1 cellular context compared by ENCODE assay signal in the genomic region with DNA sequence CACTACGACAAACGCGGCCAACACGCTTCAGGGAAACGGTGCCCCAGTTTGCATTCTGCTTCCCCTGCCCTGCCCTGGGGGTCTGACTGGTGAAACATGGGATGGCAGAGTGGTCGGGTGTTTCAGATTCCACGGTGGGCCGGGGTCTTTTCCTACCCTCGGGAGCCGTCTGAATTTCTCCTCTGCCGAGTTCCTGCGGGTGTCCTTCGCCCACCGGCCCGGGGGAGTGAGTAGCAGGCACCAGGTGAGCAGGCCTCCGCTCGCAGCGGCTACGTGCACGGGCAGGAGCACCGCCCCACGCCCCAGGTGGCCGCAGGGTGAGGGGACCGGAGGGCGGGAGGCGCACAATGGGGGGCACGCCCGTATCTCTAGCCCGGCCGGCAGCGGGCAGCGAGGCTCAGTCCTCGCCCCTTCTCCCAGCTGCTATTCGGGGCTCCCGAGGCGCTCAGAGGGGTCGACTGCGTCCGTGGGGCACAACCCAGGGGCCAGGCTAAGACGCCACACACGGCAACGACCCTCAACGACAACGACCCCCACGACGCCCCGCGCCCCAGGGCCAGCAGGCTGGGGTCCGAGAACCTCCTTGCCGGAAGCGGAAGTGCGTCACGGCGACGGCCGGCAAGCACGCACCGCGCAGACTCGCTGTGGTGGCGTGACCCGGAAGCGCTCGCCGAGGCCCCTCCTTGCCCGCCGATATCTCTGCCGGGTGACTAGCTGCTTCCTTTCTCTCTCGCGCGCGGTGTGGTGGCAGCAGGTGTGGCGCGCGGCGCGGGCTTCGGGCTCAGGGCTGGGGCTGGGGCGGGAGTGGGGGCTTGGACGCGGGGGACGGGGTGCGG.
TF ChIP-seq lines count a peak whose summit lies in the region.

A gene (plus strand): TSS at position 721 of the 836 bp plus-strand sequence. CDS start 236 bp downstream, outside the sequence.

TF ChIP-seq in HEK293, 187 proteins besides CTCF, POLR2A, EP300 and RAD21 (continued from another document and continues in another):
- TF ChIP-seq ZNF157 (tag by site-specific recombination; IDR thresholded peaks at IDR 0.05) = no peak
- TF ChIP-seq EGR2 (tag by site-specific recombination; IDR thresholded peaks at IDR 0.05; ENCODE audit: low read depth) = no peak; the same call in 1 of the 2 replicates
- TF ChIP-seq ZNF76 (tag by site-specific recombination; IDR thresholded peaks at IDR 0.05; ENCODE audit: borderline replicate concordance, low read depth) = peak; percentile 60; the same call in 1 of the 2 replicates
- TF ChIP-seq, protein P1, sequence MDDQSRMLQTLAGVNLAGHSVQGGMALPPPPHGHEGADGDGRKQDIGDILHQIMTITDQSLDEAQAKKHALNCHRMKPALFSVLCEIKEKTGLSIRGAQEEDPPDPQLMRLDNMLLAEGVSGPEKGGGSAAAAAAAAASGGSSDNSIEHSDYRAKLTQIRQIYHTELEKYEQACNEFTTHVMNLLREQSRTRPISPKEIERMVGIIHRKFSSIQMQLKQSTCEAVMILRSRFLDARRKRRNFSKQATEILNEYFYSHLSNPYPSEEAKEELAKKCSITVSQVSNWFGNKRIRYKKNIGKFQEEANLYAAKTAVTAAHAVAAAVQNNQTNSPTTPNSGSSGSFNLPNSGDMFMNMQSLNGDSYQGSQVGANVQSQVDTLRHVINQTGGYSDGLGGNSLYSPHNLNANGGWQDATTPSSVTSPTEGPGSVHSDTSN (CRISPR knock-in tag; IDR thresholded peaks at IDR 0.05) = peak; percentile 66; the same call in 1 of the 2 replicates
- no peak for TF ChIP-seq ZNF175 (tag by site-specific recombination; IDR thresholded peaks at IDR 0.05)
- TF ChIP-seq ZNF2 (tag by site-specific recombination; IDR thresholded peaks at IDR 0.05) = 0 out of 2 replicates have a peak, but pooled peaks have one; percentile 15
- no peak for TF ChIP-seq ZSCAN16 (tag by site-specific recombination; IDR thresholded peaks at IDR 0.05)
- peak; percentile 81; the same call in 1 of the 2 replicates for TF ChIP-seq ZNF324 (tag by site-specific recombination; IDR thresholded peaks at IDR 0.05)
- TF ChIP-seq GFI1B (tag by site-specific recombination; IDR thresholded peaks at IDR 0.05) = no peak
- TF ChIP-seq, protein P2, sequence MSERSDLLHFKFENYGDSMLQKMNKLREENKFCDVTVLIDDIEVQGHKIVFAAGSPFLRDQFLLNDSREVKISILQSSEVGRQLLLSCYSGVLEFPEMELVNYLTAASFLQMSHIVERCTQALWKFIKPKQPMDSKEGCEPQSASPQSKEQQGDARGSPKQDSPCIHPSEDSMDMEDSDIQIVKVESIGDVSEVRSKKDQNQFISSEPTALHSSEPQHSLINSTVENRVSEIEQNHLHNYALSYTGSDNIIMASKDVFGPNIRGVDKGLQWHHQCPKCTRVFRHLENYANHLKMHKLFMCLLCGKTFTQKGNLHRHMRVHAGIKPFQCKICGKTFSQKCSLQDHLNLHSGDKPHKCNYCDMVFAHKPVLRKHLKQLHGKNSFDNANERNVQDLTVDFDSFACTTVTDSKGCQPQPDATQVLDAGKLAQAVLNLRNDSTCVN (tag by site-specific recombination; optimal IDR thresholded peaks at IDR 0.05) = peak; percentile 85
- no peak for TF ChIP-seq MZF1 (tag by site-specific recombination; IDR thresholded peaks at IDR 0.05; ENCODE audit: borderline replicate concordance)
- TF ChIP-seq, protein P3, sequence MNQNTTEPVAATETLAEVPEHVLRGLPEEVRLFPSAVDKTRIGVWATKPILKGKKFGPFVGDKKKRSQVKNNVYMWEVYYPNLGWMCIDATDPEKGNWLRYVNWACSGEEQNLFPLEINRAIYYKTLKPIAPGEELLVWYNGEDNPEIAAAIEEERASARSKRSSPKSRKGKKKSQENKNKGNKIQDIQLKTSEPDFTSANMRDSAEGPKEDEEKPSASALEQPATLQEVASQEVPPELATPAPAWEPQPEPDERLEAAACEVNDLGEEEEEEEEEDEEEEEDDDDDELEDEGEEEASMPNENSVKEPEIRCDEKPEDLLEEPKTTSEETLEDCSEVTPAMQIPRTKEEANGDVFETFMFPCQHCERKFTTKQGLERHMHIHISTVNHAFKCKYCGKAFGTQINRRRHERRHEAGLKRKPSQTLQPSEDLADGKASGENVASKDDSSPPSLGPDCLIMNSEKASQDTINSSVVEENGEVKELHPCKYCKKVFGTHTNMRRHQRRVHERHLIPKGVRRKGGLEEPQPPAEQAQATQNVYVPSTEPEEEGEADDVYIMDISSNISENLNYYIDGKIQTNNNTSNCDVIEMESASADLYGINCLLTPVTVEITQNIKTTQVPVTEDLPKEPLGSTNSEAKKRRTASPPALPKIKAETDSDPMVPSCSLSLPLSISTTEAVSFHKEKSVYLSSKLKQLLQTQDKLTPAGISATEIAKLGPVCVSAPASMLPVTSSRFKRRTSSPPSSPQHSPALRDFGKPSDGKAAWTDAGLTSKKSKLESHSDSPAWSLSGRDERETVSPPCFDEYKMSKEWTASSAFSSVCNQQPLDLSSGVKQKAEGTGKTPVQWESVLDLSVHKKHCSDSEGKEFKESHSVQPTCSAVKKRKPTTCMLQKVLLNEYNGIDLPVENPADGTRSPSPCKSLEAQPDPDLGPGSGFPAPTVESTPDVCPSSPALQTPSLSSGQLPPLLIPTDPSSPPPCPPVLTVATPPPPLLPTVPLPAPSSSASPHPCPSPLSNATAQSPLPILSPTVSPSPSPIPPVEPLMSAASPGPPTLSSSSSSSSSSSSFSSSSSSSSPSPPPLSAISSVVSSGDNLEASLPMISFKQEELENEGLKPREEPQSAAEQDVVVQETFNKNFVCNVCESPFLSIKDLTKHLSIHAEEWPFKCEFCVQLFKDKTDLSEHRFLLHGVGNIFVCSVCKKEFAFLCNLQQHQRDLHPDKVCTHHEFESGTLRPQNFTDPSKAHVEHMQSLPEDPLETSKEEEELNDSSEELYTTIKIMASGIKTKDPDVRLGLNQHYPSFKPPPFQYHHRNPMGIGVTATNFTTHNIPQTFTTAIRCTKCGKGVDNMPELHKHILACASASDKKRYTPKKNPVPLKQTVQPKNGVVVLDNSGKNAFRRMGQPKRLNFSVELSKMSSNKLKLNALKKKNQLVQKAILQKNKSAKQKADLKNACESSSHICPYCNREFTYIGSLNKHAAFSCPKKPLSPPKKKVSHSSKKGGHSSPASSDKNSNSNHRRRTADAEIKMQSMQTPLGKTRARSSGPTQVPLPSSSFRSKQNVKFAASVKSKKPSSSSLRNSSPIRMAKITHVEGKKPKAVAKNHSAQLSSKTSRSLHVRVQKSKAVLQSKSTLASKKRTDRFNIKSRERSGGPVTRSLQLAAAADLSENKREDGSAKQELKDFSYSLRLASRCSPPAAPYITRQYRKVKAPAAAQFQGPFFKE (tag by site-specific recombination; IDR thresholded peaks at IDR 0.05; ENCODE audit: borderline replicate concordance) = peak; percentile 62; the same call in 1 of the 2 replicates
- TF ChIP-seq, protein P4, sequence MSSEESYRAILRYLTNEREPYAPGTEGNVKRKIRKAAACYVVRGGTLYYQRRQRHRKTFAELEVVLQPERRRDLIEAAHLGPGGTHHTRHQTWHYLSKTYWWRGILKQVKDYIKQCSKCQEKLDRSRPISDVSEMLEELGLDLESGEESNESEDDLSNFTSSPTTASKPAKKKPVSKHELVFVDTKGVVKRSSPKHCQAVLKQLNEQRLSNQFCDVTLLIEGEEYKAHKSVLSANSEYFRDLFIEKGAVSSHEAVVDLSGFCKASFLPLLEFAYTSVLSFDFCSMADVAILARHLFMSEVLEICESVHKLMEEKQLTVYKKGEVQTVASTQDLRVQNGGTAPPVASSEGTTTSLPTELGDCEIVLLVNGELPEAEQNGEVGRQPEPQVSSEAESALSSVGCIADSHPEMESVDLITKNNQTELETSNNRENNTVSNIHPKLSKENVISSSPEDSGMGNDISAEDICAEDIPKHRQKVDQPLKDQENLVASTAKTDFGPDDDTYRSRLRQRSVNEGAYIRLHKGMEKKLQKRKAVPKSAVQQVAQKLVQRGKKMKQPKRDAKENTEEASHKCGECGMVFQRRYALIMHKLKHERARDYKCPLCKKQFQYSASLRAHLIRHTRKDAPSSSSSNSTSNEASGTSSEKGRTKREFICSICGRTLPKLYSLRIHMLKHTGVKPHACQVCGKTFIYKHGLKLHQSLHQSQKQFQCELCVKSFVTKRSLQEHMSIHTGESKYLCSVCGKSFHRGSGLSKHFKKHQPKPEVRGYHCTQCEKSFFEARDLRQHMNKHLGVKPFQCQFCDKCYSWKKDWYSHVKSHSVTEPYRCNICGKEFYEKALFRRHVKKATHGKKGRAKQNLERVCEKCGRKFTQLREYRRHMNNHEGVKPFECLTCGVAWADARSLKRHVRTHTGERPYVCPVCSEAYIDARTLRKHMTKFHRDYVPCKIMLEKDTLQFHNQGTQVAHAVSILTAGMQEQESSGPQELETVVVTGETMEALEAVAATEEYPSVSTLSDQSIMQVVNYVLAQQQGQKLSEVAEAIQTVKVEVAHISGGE (tag by site-specific recombination; conservative IDR thresholded peaks at IDR 0.05; ENCODE audit: low read depth) = peak; percentile 93
- no peak for TF ChIP-seq ZFP41 (tag by site-specific recombination; IDR thresholded peaks at IDR 0.05; ENCODE audit: borderline replicate concordance)
- TF ChIP-seq, protein P5, sequence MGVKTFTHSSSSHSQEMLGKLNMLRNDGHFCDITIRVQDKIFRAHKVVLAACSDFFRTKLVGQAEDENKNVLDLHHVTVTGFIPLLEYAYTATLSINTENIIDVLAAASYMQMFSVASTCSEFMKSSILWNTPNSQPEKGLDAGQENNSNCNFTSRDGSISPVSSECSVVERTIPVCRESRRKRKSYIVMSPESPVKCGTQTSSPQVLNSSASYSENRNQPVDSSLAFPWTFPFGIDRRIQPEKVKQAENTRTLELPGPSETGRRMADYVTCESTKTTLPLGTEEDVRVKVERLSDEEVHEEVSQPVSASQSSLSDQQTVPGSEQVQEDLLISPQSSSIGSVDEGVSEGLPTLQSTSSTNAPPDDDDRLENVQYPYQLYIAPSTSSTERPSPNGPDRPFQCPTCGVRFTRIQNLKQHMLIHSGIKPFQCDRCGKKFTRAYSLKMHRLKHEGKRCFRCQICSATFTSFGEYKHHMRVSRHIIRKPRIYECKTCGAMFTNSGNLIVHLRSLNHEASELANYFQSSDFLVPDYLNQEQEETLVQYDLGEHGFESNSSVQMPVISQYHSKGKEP (tag by site-specific recombination; IDR thresholded peaks at IDR 0.05) = no peak
- TF ChIP-seq ZNF426 (tag by site-specific recombination; IDR thresholded peaks at IDR 0.05) = no peak
- TF ChIP-seq, protein P6, sequence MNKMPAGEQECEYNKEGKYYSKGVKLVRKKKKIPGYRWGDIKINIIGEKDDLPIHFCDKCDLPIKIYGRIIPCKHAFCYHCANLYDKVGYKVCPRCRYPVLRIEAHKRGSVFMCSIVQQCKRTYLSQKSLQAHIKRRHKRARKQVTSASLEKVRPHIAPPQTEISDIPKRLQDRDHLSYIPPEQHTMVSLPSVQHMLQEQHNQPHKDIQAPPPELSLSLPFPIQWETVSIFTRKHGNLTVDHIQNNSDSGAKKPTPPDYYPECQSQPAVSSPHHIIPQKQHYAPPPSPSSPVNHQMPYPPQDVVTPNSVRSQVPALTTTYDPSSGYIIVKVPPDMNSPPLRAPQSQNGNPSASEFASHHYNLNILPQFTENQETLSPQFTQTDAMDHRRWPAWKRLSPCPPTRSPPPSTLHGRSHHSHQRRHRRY (tag by site-specific recombination; IDR thresholded peaks at IDR 0.05) = 0 out of 2 replicates have a peak, but pooled peaks have one; percentile 68
- TF ChIP-seq, protein P7, sequence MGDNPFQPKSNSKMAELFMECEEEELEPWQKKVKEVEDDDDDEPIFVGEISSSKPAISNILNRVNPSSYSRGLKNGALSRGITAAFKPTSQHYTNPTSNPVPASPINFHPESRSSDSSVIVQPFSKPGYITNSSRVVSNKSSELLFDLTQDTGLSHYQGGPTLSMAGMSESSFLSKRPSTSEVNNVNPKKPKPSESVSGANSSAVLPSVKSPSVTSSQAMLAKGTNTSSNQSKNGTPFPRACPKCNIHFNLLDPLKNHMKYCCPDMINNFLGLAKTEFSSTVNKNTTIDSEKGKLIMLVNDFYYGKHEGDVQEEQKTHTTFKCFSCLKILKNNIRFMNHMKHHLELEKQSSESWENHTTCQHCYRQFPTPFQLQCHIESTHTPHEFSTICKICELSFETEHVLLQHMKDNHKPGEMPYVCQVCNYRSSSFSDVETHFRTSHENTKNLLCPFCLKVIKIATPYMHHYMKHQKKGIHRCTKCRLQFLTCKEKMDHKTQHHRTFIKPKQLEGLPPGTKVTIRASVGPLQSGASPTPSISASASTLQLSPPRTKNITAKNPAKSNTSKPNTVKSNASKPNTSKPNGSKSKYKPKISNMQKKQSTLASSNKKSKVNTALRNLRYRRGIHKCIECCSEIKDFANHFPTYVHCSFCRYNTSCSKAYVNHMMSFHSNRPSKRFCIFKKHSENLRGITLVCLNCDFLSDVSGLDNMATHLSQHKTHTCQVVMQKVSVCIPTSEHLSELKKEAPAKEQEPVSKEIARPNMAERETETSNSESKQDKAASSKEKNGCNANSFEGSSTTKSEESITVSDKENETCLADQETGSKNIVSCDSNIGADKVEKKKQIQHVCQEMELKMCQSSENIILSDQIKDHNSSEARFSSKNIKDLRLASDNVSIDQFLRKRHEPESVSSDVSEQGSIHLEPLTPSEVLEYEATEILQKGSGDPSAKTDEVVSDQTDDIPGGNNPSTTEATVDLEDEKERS (tag by site-specific recombination; IDR thresholded peaks at IDR 0.05) = no peak
- TF ChIP-seq ZNF544 (tag by site-specific recombination; IDR thresholded peaks at IDR 0.05) = no peak
- 0 out of 2 replicates have a peak, but pooled peaks have one; percentile 31 for TF ChIP-seq SCRT2 (tag by site-specific recombination; IDR thresholded peaks at IDR 0.05)
- peak; percentile 64 for TF ChIP-seq SP7 (tag by site-specific recombination; IDR thresholded peaks at IDR 0.05)
- TF ChIP-seq, protein P8, sequence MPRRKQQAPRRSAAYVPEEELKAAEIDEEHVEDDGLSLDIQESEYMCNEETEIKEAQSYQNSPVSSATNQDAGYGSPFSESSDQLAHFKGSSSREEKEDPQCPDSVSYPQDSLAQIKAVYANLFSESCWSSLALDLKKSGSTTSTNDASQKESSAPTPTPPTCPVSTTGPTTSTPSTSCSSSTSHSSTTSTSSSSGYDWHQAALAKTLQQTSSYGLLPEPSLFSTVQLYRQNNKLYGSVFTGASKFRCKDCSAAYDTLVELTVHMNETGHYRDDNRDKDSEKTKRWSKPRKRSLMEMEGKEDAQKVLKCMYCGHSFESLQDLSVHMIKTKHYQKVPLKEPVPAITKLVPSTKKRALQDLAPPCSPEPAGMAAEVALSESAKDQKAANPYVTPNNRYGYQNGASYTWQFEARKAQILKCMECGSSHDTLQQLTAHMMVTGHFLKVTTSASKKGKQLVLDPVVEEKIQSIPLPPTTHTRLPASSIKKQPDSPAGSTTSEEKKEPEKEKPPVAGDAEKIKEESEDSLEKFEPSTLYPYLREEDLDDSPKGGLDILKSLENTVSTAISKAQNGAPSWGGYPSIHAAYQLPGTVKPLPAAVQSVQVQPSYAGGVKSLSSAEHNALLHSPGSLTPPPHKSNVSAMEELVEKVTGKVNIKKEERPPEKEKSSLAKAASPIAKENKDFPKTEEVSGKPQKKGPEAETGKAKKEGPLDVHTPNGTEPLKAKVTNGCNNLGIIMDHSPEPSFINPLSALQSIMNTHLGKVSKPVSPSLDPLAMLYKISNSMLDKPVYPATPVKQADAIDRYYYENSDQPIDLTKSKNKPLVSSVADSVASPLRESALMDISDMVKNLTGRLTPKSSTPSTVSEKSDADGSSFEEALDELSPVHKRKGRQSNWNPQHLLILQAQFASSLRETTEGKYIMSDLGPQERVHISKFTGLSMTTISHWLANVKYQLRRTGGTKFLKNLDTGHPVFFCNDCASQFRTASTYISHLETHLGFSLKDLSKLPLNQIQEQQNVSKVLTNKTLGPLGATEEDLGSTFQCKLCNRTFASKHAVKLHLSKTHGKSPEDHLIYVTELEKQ (tag by site-specific recombination; IDR thresholded peaks at IDR 0.05; ENCODE audit: borderline replicate concordance) = no peak
- TF ChIP-seq KLF9 (tag by site-specific recombination; IDR thresholded peaks at IDR 0.05; ENCODE audit: low read depth) = no peak
